Comparison of ENCODE assay signal across 14 cellular contexts in genomic region chr6:30890646-30891449, GRCh38. TPM values are rescaled to one million over a fixed set of nuclear protein-coding genes. Genes with fewer than 3 reads are reported as not detected.
A peak's percentile ranks its signal among the peaks of the same experiment; 100 is the strongest.
DNase-seq lines count a peak whose midpoint lies in the region; ATAC-seq and TF ChIP-seq lines count a peak whose summit lies in the region.
"Had no signal": no experiment of that assay in that cellular context is flagged by ENCODE, and none has a peak within 500 bp of the region (broad histone marks: within the 10 kb centered on the region; RNA-seq: fewer than 3 reads in every experiment).

No MANE protein-coding gene starts in this region.

- H3K27ac ChIP-seq in BLaER1, result no peak overlapping the region
- H3K27ac ChIP-seq in RWPE2 (ENCODE audit: poor library complexity, severe bottlenecking), result peak overlapping the region; percentile 95
- H3K27ac ChIP-seq in MM.1S (ENCODE audit: low read length), result no peak overlapping the region
- H3K27ac ChIP-seq: pancreas had no signal

- H3K9me2 ChIP-seq in MM.1S (replicated peaks; ENCODE audit: insufficient read depth, low read length), result no peaks in the 10 kb centered on the region

- H3F3A ChIP-seq in MM.1S (ENCODE audit: insufficient read depth, low read length), result no peaks in the 10 kb centered on the region

- H4K20me1 ChIP-seq in BLaER1 (peaks cover 35% of the 10 kb centered on the region), MM.1S (ENCODE audit: insufficient read depth, low read length) (no peaks in the 10 kb centered on the region)

- TF ChIP-seq CTCF in RWPE2 (IDR thresholded peaks at IDR 0.05; ENCODE audit: poor library complexity, severe bottlenecking) (no peak), MM.1S (IDR thresholded peaks at IDR 0.05; ENCODE audit: low read length) (no peak)

- peaks cover 61% of the 10 kb centered on the region for H3K4me1 ChIP-seq in BLaER1
- peaks cover 33% of the 10 kb centered on the region for H3K4me1 ChIP-seq in RWPE2 (ENCODE audit: insufficient read depth, poor library complexity, severe bottlenecking)
- H3K4me1 ChIP-seq in MM.1S (ENCODE audit: low read length), result no peaks in the 10 kb centered on the region

- H3K4me2 ChIP-seq in BLaER1, result peak overlapping the region; percentile 18; the same call in 1 of the 2 replicates
- no peak overlapping the region for H3K4me2 ChIP-seq in MM.1S (ENCODE audit: low read depth, low read length)
- H3K4me2 ChIP-seq: smooth muscle cell had no signal

- H3K36me3 ChIP-seq in BLaER1, result peaks cover 74% of the 10 kb centered on the region
- H3K36me3 ChIP-seq in RWPE2 (ENCODE audit: low read depth), result peaks cover 93% of the 10 kb centered on the region
- H3K36me3 ChIP-seq in MM.1S (replicated peaks; ENCODE audit: insufficient read depth, low read length), result no peaks in the 10 kb centered on the region

- no peak for ATAC-seq in RWPE2 (ENCODE audit: low read depth)
- ATAC-seq in left lobe of liver, result no peak
- ATAC-seq in HG02678 (IDR thresholded peaks at IDR 0.05; ENCODE audit: unreplicated experiment), result no peak
- ATAC-seq: activated T-cell treated with anti-CD3 and anti-CD28 coated beads, Interleukin-2, amount 50 U/mL, for 4 hours; pancreas had no signal

- no peak overlapping the region for H2AFZ ChIP-seq in MM.1S (ENCODE audit: low read length)

- H3K4me3 ChIP-seq in BLaER1, result no peak overlapping the region
- no peak overlapping the region for H3K4me3 ChIP-seq in RWPE2 (ENCODE audit: severe bottlenecking)
- H3K4me3 ChIP-seq in MM.1S (ENCODE audit: low read length), result no peak overlapping the region
- H3K4me3 ChIP-seq: pancreas, smooth muscle cell had no signal

- H3K27me3 ChIP-seq in BLaER1 (no peaks in the 10 kb centered on the region), RWPE2 (ENCODE audit: insufficient read depth, poor library complexity, severe bottlenecking) (no peaks in the 10 kb centered on the region), MM.1S (replicated peaks; ENCODE audit: insufficient read depth, low read length) (peaks cover 75% of the 10 kb centered on the region)
- H3K27me3 ChIP-seq: pancreas had no signal

- DNase-seq in RWPE2 (ENCODE audit: low spot score) (no peak), left lobe of liver (ENCODE audit: low spot score) (peak; percentile 38), occipital lobe (lab: John Stamatoyannopoulos, UW) (no peak), MM.1S (no peak)
- DNase-seq: activated CD4-positive, alpha-beta T cell treated with anti-CD3 and anti-CD28 coated beads for 4 hours; activated T-cell treated with anti-CD3 and anti-CD28 coated beads, Interleukin-2, amount 50 U/mL, for 4 hours; NCI-H1930; T-helper 9 cell had no signal

- H3K79me2 ChIP-seq in MM.1S (ENCODE audit: low read length), result no peaks in the 10 kb centered on the region

- no peak overlapping the region for H3K9ac ChIP-seq in BLaER1
- no peak overlapping the region for H3K9ac ChIP-seq in MM.1S (ENCODE audit: low read length)

- H3K9me3 ChIP-seq in BLaER1, result no peaks in the 10 kb centered on the region
- no peaks in the 10 kb centered on the region for H3K9me3 ChIP-seq in RWPE2 (ENCODE audit: severe bottlenecking)
- no peaks in the 10 kb centered on the region for H3K9me3 ChIP-seq in MM.1S (replicated peaks; ENCODE audit: insufficient read depth, low read length)
- H3K9me3 ChIP-seq: pancreas had no signal

RNA-seq across cellular contexts. Expression of gene DDR1, which starts 6.5 kb away (rescaled TPM):
- 5.1 TPM for total RNA-seq in left lobe of liver
- 108 TPM for total RNA-seq in occipital lobe

RNA-seq across cellular contexts. Expression of gene GTF2H4, which starts 17.2 kb away (rescaled TPM):
- 21.7 TPM for total RNA-seq in left lobe of liver
- total RNA-seq in occipital lobe, result 20.0 TPM

RNA-seq across cellular contexts. Expression of gene VARS2, which starts 23.2 kb away (rescaled TPM):
- total RNA-seq in left lobe of liver (28.9 TPM), occipital lobe (31.2 TPM)

RNA-seq across cellular contexts. Expression of gene SFTA2, which starts 41.1 kb away (rescaled TPM):
- total RNA-seq in left lobe of liver, result not detected
- total RNA-seq in occipital lobe, result not detected
- total RNA-seq: chondrocyte, M059J, smooth muscle cell had no signal

RNA-seq across cellular contexts. Expression of gene MUCL3, which starts 49.9 kb away (rescaled TPM):
- total RNA-seq in left lobe of liver, result not detected
- total RNA-seq in occipital lobe, result not detected
- total RNA-seq: M059J had no signal

Comparison
In these comparisons a context has a peak if more than half of its experiments do, and no peak if none do; other contexts are left out.
1. RNA of gene DDR1, which starts 6.5 kb away (total RNA-seq): 108 TPM in occipital lobe (single experiment); 5.1 TPM in left lobe of liver (single experiment); every median in the first group is over 10 times any median in the second.